In the genomic region with DNA sequence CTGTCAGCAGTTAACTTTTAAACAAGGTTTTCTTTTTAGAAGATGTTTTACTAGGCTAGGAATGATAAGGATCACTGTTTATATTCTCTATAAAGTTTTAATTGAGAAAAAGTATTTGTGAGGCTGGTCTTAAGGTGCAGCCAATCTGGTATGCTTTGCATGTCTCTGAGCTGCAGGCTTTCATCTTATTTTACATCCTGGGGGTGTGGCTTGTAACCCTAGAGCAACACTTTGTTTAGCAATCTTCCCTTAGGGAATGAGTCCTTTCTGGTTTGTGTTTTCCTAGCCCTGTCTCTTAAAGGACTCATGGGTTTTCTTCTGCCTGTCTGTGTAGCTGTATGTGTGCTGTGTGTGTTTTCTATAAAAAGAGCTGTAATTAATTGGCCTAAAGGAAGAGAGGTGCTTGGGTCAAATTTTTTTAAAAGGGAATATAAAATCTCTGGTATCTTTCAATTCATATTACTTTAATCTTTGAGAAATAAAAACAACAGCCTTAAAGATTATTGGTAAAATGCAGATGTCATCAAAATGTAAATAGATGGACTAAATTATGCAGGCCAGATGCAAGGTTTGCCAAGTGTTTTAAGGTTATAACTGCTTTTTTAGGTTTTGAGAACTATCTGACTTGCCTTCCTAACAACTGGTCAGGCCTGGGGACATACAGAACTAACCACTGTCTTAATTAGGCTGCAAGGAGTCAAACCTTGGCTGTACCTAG, we compare ENCODE assay signal across 21 cellular contexts. TPM values are rescaled to one million over a fixed set of nuclear protein-coding genes. Genes with fewer than 3 reads are reported as not detected.
DNase-seq lines count a peak whose midpoint lies in the region; ATAC-seq, FAIRE-seq and TF ChIP-seq lines count a peak whose summit lies in the region.
"Had no signal": no experiment of that assay in that cellular context is flagged by ENCODE, and none has a peak within 500 bp of the region (broad histone marks: within the 10 kb centered on the region; RNA-seq: fewer than 3 reads in every experiment).

No MANE protein-coding gene starts in this region.

- no peak overlapping the region for H3K14ac ChIP-seq in H9 (ENCODE audit: insufficient read depth, low read length)

- no peak overlapping the region for H3K9ac ChIP-seq in H9 (ENCODE audit: extremely low read depth, insufficient read length, low read length)
- no peak overlapping the region for H3K9ac ChIP-seq in NT2/D1 (ENCODE audit: insufficient read length, low read depth)
- H3K9ac ChIP-seq: SK-N-SH had no signal

- TF ChIP-seq CTCF in 22Rv1 (IDR thresholded peaks at IDR 0.05) (no peak), H9 (conservative IDR thresholded peaks at IDR 0.05) (no peak), bronchial epithelial cell (IDR thresholded peaks at IDR 0.05; ENCODE audit: insufficient read depth, low read length, severe bottlenecking) (no peak)

- H4K91ac ChIP-seq in H9 (ENCODE audit: insufficient read length, low read depth, low read length): no peak overlapping the region

- H2BK5ac ChIP-seq in H9 (ENCODE audit: insufficient read length, low read length): no peak overlapping the region

- no peaks in the 10 kb centered on the region for H3K79me2 ChIP-seq in H9 (ENCODE audit: insufficient read depth, low read length)

- H3K4me3 ChIP-seq in NT2/D1 (ENCODE audit: insufficient read length, low read depth) (no peak overlapping the region), bronchial epithelial cell (ENCODE audit: low read depth, low read length) (no peak overlapping the region)

- H4K20me1 ChIP-seq in H9 (ENCODE audit: control insufficient read depth, insufficient read depth, insufficient read length): no peaks in the 10 kb centered on the region

- ATAC-seq in stimulated activated naive CD8-positive, alpha-beta T cell treated with anti-CD3 and anti-CD28 coated beads, Interleukin-15, Interleukin-2, amounts not matched to agents 100 U/mL and 50 U/mL, for 24 hours: no peak
- no peak for ATAC-seq in HG03439 (IDR thresholded peaks at IDR 0.05; ENCODE audit: unreplicated experiment)
- no peak for ATAC-seq in GM21390 (IDR thresholded peaks at IDR 0.05; ENCODE audit: unreplicated experiment)
- ATAC-seq: Panc1 had no signal

- no peak overlapping the region for H4K8ac ChIP-seq in H9 (replicated peaks; ENCODE audit: insufficient read length, low read depth, low read length)

- H2AK5ac ChIP-seq in H9 (ENCODE audit: insufficient read length, low read length): no peak overlapping the region

- H3T11ph ChIP-seq in H9 (ENCODE audit: low read length): no peak overlapping the region

- peaks cover 14 to 16% of the 10 kb centered on the region in 2 experiments for H3K4me1 Mint-ChIP-seq in H9
- H3K4me1 Mint-ChIP-seq: CD14-positive monocyte had no signal

- H2BK12ac ChIP-seq in H9 (ENCODE audit: insufficient read length, low read depth, low read length): no peak overlapping the region

- H3K4me2 ChIP-seq in H9 (ENCODE audit: insufficient read depth, insufficient read length, low read length): no peak overlapping the region
- H3K4me2 ChIP-seq: SK-N-SH had no signal

- H3K23ac ChIP-seq in H9 (ENCODE audit: insufficient read length, low read depth, low read length): no peak overlapping the region

- no peaks in the 10 kb centered on the region for H3K79me1 ChIP-seq in H9 (ENCODE audit: insufficient read depth, low read depth, low read length, poor library complexity, severe bottlenecking)

- H3K36me3 ChIP-seq in NT2/D1 (ENCODE audit: insufficient read depth, insufficient read length, low read length) (no peaks in the 10 kb centered on the region), bronchial epithelial cell (ENCODE audit: control insufficient read depth, insufficient read depth, low read length) (no peaks in the 10 kb centered on the region)

- H3K9me3 ChIP-seq in H9 (ENCODE audit: control insufficient read depth, low read depth, low read length): peaks cover 16% of the 10 kb centered on the region
- peaks cover 37% of the 10 kb centered on the region for H3K9me3 ChIP-seq in NT2/D1 (ENCODE audit: insufficient read depth, low read length)
- H3K9me3 ChIP-seq: SK-N-SH had no signal

- no peak overlapping the region for H4K5ac ChIP-seq in H9 (ENCODE audit: insufficient read length, low read depth, low read length)

- H2BK20ac ChIP-seq in H9 (ENCODE audit: low read depth, low read length, poor library complexity, severe bottlenecking): no peak overlapping the region

- H3K4me3 Mint-ChIP-seq in H9: no peak overlapping the region; a peak in 1 of 5 replicates
- H3K4me3 Mint-ChIP-seq: CD14-positive monocyte had no signal

- H3K56ac ChIP-seq in H9 (ENCODE audit: insufficient read length, low read depth, low read length): no peak overlapping the region

- DNase-seq in H9 (no peak), NT2/D1 (ENCODE audit: low read depth, low spot score) (peak; percentile 18), bronchial epithelial cell (ENCODE audit: low read depth) (peak; percentile 4)
- no peak for DNase-seq in stimulated activated naive CD8-positive, alpha-beta T cell treated with anti-CD3 and anti-CD28 coated beads, Interleukin-15, Interleukin-2, amounts not matched to agents 100 U/mL and 50 U/mL, for 24 hours
- DNase-seq in activated naive CD4-positive, alpha-beta T cell (lab: John Stamatoyannopoulos, UW): no peak
- DNase-seq: COR-L47, NCI-H1417 treated with DMSO at 0.1 percent for 48 hours, NCI-H1930, NCI-H510A, NCI-H82, Right ventricle myocardium superior, SK-N-SH had no signal

- H3K27ac ChIP-seq in 22Rv1 (peak overlapping the region; percentile 33; the same call in 1 of the 2 replicates), H9 (ENCODE audit: insufficient read length, low read depth, low read length) (no peak overlapping the region)

- peak overlapping the region; percentile 24 to 64 (median 57); a peak in 6 of 7 replicates for H3K27ac Mint-ChIP-seq in H9
- H3K27ac Mint-ChIP-seq: CD14-positive monocyte had no signal

- H3K23me2 ChIP-seq in H9 (ENCODE audit: insufficient read length, low read depth, low read length, poor library complexity, severe bottlenecking): no peaks in the 10 kb centered on the region

- no peak for FAIRE-seq in bronchial epithelial cell (lab: Jason Lieb, UNC)
- FAIRE-seq: A204.1 had no signal

- no peaks in the 10 kb centered on the region for H3K27me3 ChIP-seq in H9 (ENCODE audit: insufficient read depth, low read length)
- no peaks in the 10 kb centered on the region for H3K27me3 ChIP-seq in NT2/D1 (ENCODE audit: insufficient read depth, insufficient read length)
- no peaks in the 10 kb centered on the region for H3K27me3 ChIP-seq in bronchial epithelial cell (ENCODE audit: control insufficient read depth, insufficient read depth, low read length)

- H2AFZ ChIP-seq in H9 (ENCODE audit: low read length): no peak overlapping the region

- peaks cover 0 to 6% (median 4%) of the 10 kb centered on the region in 3 experiments; a peak in 2 of 7 replicates for H3K36me3 Mint-ChIP-seq in H9 (ENCODE audit: insufficient read depth in 1 of 3, low read depth in 3 of 3)
- H3K36me3 Mint-ChIP-seq: CD14-positive monocyte had no signal

- H2BK15ac ChIP-seq in H9 (ENCODE audit: low read depth, low read length): no peak overlapping the region

- H3K27me3 Mint-ChIP-seq in H9 (ENCODE audit: low read depth): no peaks in the 10 kb centered on the region

- peaks cover 2 to 6% of the 10 kb centered on the region in 2 experiments; a peak in 2 of 5 replicates for H3K9me3 Mint-ChIP-seq in H9

- H3K4me1 ChIP-seq in H9 (ENCODE audit: insufficient read depth, low read length) (no peaks in the 10 kb centered on the region), NT2/D1 (ENCODE audit: insufficient read depth, insufficient read length) (no peaks in the 10 kb centered on the region)

- no peak overlapping the region for H3K4ac ChIP-seq in H9 (ENCODE audit: low read depth, low read length)

- no peak overlapping the region for H3K18ac ChIP-seq in H9 (ENCODE audit: insufficient read length, low read depth, low read length)

- H2BK120ac ChIP-seq in H9 (ENCODE audit: low read depth, low read length, poor library complexity, severe bottlenecking): no peak overlapping the region

RNA-seq across cellular contexts. Expression of a gene that starts 20.2 kb away (rescaled TPM):
- total RNA-seq in H9 (2021) (not detected in 2 replicates), bronchial epithelial cell (not detected in 2 replicates)
- total RNA-seq: H4, HT1080, LHCN-M2, Right ventricle myocardium superior had no signal

RNA-seq across cellular contexts. Expression of a gene that starts 23.4 kb away (rescaled TPM):
- total RNA-seq in H9 (2021) (not detected in 2 replicates), bronchial epithelial cell (not detected in 2 replicates)
- total RNA-seq: H4, HT1080, LHCN-M2, Right ventricle myocardium superior had no signal

RNA-seq across cellular contexts. Expression of a gene that starts 36.9 kb away (rescaled TPM):
- not detected in 2 replicates for total RNA-seq in H9 (2021)
- total RNA-seq in bronchial epithelial cell: under 0.01 TPM in 1 of 2 replicates, not detected in the other
- total RNA-seq: H4, HT1080, LHCN-M2, Right ventricle myocardium superior had no signal

RNA-seq across cellular contexts. Expression of a gene that starts 56.1 kb away (rescaled TPM):
- total RNA-seq in H9 (2021) (not detected in 2 replicates), bronchial epithelial cell (not detected in 2 replicates)
- total RNA-seq: H4, HT1080, LHCN-M2, Right ventricle myocardium superior had no signal

Comparison
In these comparisons a context has a peak if more than half of its experiments do, and no peak if none do; other contexts are left out.
1. DNase-seq: peak in NT2/D1 (single experiment) and bronchial epithelial cell (single experiment); none in H9 (single experiment), stimulated activated naive CD8-positive, alpha-beta T cell treated with anti-CD3 and anti-CD28 coated beads, Interleukin-15, Interleukin-2, amounts not matched to agents 100 U/mL and 50 U/mL, for 24 hours (single experiment) and activated naive CD4-positive, alpha-beta T cell (0 of 4).